Comparison of ENCODE assay signal across 1 cellular context in the genomic region with DNA sequence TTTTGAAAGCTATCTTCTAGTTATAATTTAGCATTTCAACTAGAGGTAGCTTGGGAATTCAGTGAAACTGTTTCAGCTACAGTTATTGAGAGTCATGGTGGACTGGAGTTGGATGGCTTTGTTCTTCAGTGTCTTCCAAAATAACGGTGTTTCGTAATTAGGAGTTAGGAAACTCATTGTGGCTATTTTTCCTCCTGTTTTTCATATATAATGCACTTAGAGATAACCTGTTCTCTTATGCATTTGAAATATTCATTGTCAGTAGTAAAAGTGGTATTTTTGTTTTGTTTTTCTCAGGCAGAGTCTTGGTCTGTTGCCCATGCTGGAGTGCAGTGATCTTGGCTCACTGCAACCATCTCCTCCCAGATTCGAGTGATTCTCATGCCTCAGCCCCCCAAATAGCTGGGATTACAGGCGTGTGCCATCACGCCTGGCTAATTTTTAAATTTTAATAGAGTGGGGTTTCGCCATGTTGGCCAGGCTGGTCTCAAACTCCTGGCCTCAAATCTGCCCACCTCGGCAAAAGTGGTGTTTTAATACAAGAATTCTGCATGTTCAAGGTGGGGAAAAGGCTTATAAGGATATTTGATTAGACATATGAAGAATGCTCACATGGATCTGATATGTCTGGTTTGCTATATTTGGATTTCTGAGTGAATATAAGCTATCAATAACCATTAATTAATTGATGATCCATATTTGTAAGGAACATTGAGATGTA.
A peak's percentile ranks its signal among the peaks of the same experiment; 100 is the strongest.
TF ChIP-seq lines count a peak whose summit lies in the region.

No MANE protein-coding gene starts in this region.

TF ChIP-seq in HepG2, 621 proteins besides CTCF, POLR2A, EP300 and RAD21:
- TF ChIP-seq MAFF (IDR thresholded peaks at IDR 0.05; ENCODE audit: low read depth, low read length): peak; percentile 61
- no peak for TF ChIP-seq KDM5B (CRISPR knock-in tag; IDR thresholded peaks at IDR 0.05; ENCODE audit: borderline replicate concordance)
- TF ChIP-seq BORCS8-MEF2B (CRISPR knock-in tag; IDR thresholded peaks at IDR 0.05): no peak
- TF ChIP-seq MAFK (conservative IDR thresholded peaks at IDR 0.05 in 1 of 2, IDR thresholded peaks at IDR 0.05 in 1 of 2; ENCODE audit: low read length in 2 of 2): peak; percentile 53 to 74; a peak in 3 of 4 replicates
- TF ChIP-seq ARNT2 (CRISPR knock-in tag; IDR thresholded peaks at IDR 0.05; ENCODE audit: low read depth): no peak
- no peak for TF ChIP-seq PLRG1 (conservative IDR thresholded peaks at IDR 0.05)
- TF ChIP-seq ZNF644 (CRISPR knock-in tag; IDR thresholded peaks at IDR 0.05; ENCODE audit: low read depth): peak; percentile 74; the same call in 1 of the 2 replicates
- TF ChIP-seq ZNF558 (CRISPR knock-in tag; IDR thresholded peaks at IDR 0.05; ENCODE audit: borderline replicate concordance): no peak
- TF ChIP-seq NPAS2 (CRISPR knock-in tag; IDR thresholded peaks at IDR 0.05; ENCODE audit: borderline replicate concordance): no peak
- TF ChIP-seq, protein P1, sequence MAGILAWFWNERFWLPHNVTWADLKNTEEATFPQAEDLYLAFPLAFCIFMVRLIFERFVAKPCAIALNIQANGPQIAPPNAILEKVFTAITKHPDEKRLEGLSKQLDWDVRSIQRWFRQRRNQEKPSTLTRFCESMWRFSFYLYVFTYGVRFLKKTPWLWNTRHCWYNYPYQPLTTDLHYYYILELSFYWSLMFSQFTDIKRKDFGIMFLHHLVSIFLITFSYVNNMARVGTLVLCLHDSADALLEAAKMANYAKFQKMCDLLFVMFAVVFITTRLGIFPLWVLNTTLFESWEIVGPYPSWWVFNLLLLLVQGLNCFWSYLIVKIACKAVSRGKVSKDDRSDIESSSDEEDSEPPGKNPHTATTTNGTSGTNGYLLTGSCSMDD (CRISPR knock-in tag; IDR thresholded peaks at IDR 0.05): no peak
- TF ChIP-seq FOXK1 (CRISPR knock-in tag; IDR thresholded peaks at IDR 0.05; ENCODE audit: borderline replicate concordance, low read depth): no peak
